9 cellular contexts compared by ENCODE assay signal in the genomic region with DNA sequence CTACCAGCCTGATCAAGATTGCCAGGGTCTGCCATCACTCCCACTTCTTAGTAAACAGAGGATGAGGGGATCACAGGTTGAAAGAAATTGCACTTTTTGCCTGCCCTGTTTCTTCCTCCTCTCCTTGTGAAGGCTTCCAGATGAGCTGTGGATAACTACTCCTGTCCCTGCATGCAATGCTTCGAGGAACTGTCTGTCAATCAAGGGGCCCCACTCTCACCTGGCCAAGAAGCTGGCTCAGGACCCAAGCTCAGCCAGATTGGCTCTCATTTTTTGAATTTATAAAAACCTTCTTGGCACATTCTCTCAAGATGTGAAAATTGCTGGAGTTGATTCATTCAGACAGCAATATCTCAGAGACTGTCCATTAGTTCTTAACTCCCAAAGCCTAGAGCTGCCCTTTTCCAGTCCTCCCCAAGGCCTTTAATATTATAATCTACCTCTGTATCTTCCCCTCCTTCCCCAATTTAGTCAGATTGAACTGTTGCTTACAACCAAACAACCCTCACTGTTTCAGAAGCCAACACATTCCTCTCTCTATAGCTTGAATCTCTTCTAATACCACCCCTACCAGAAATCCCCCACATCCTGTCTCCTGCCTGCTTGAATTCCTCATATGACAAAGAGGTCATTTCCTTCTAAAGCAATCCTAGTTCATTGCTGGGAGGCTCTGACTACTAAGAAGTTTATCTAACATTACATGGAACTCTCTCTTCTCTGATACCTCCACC. TPM values are rescaled to one million over a fixed set of nuclear protein-coding genes. Genes with fewer than 3 reads are reported as not detected.
DNase-seq lines count a peak whose midpoint lies in the region; ATAC-seq and TF ChIP-seq lines count a peak whose summit lies in the region.
"Had no signal": no experiment of that assay in that cellular context is flagged by ENCODE, and none has a peak within 500 bp of the region (broad histone marks: within the 10 kb centered on the region; RNA-seq: fewer than 3 reads in every experiment).

No MANE protein-coding gene starts in this region.

- no peak for TF ChIP-seq POLR2A in testis (IDR thresholded peaks at IDR 0.05)

- no peak for ATAC-seq in foreskin keratinocyte

- peak overlapping the region; percentile 95 for H3K4me3 ChIP-seq in GM23248
- no peak overlapping the region; the same call in 1 of the 2 replicates for H3K4me3 ChIP-seq in iPS-20b (ENCODE audit: low read length)
- H3K4me3 ChIP-seq in testis = no peak overlapping the region
- H3K4me3 ChIP-seq in WERI-Rb-1 (ENCODE audit: low read depth, low read length) = no peak overlapping the region

- H3K27me3 ChIP-seq in GM23248 (replicated peaks; ENCODE audit: insufficient read depth) = no peaks in the 10 kb centered on the region
- no peaks in the 10 kb centered on the region for H3K27me3 ChIP-seq in iPS-20b (ENCODE audit: insufficient read depth, low read length)
- H3K27me3 ChIP-seq in testis = no peaks in the 10 kb centered on the region
- no peaks in the 10 kb centered on the region for H3K27me3 ChIP-seq in foreskin keratinocyte
- no peaks in the 10 kb centered on the region for H3K27me3 ChIP-seq in WERI-Rb-1 (ENCODE audit: insufficient read depth, low read depth, severe bottlenecking)

- peak overlapping the region; percentile 99 for H3K27ac ChIP-seq in GM23248
- H3K27ac ChIP-seq in VCaP = peak overlapping the region; percentile 59; the same call in 1 of the 2 replicates
- H3K27ac ChIP-seq in iPS-20b (ENCODE audit: low read length) = peak overlapping the region; percentile 49
- peak overlapping the region; percentile 88 to 93 for H3K27ac ChIP-seq in testis
- no peak overlapping the region for H3K27ac ChIP-seq in foreskin keratinocyte
- H3K27ac ChIP-seq in WERI-Rb-1 = no peak overlapping the region

- peaks cover 99% of the 10 kb centered on the region for H3K79me2 ChIP-seq in GM23248 (ENCODE audit: insufficient read depth)

- 0 to 7% methylated on average over 1 of the region's 1 CpG for WGBS in GM23248 (ENCODE audit: low coverage in 1 of 2, low lambda C conversion rate in 2 of 2, missing lambda C conversion rate in 2 of 2), 2 experiments
- WGBS in testis, 2 donors = 61 to 70% methylated on average over 1 of the region's 1 CpG

- peak overlapping the region; percentile 99 for H3K9ac ChIP-seq in GM23248
- no peak overlapping the region for H3K9ac ChIP-seq in iPS-20b (ENCODE audit: low read depth, low read length)

- peaks cover 98% of the 10 kb centered on the region for H3K4me1 ChIP-seq in GM23248 (ENCODE audit: insufficient read depth)
- peaks cover 35% of the 10 kb centered on the region for H3K4me1 ChIP-seq in iPS-20b (ENCODE audit: insufficient read depth, low read length)
- peaks cover 87% of the 10 kb centered on the region for H3K4me1 ChIP-seq in testis
- peaks cover 21% of the 10 kb centered on the region for H3K4me1 ChIP-seq in foreskin keratinocyte

- in situ Hi-C loops in GM23248 (cut with MboI) = no loop called here

- H3F3A ChIP-seq in GM23248 (ENCODE audit: insufficient read depth) = peaks cover 100% of the 10 kb centered on the region

- H3K36me3 ChIP-seq in GM23248 (ENCODE audit: low read depth) (peaks cover 73% of the 10 kb centered on the region), iPS-20b (ENCODE audit: insufficient read depth, low read depth, low read length) (peaks cover 48% of the 10 kb centered on the region), testis (ENCODE audit: low read depth, missing control alignments) (no peaks in the 10 kb centered on the region), WERI-Rb-1 (peaks cover 15% of the 10 kb centered on the region)

- no peaks in the 10 kb centered on the region for H3K9me2 ChIP-seq in GM23248 (ENCODE audit: insufficient read depth)

- intact Hi-C loops in testis (cut with DNase I; ENCODE audit: low total_unique reads) = no loop called here

- H3K4me2 ChIP-seq in GM23248 (ENCODE audit: unreplicated experiment) = peak overlapping the region; percentile 96

- H2AFZ ChIP-seq in GM23248 = no peak overlapping the region

- H3K9me3 ChIP-seq in GM23248 (ENCODE audit: low read depth) = no peaks in the 10 kb centered on the region
- H3K9me3 ChIP-seq in iPS-20b (ENCODE audit: insufficient read depth, low read depth, low read length) = no peaks in the 10 kb centered on the region
- H3K9me3 ChIP-seq in testis = no peaks in the 10 kb centered on the region
- no peaks in the 10 kb centered on the region for H3K9me3 ChIP-seq in WERI-Rb-1 (ENCODE audit: severe bottlenecking)

- H4K20me1 ChIP-seq in GM23248 (ENCODE audit: insufficient read depth) = peaks cover 26% of the 10 kb centered on the region

- TF ChIP-seq CTCF in VCaP (conservative IDR thresholded peaks at IDR 0.05) (no peak), testis (IDR thresholded peaks at IDR 0.05) (no peak), foreskin keratinocyte (conservative IDR thresholded peaks at IDR 0.05) (no peak), WERI-Rb-1 (IDR thresholded peaks at IDR 0.05; ENCODE audit: low read depth, low read length) (no peak)

- DNase-seq in GM23248 (peak; percentile 55), testis (no peak), foreskin keratinocyte (no peak), WERI-Rb-1 (no peak), HuH-7.5 (ENCODE audit: low spot score) (no peak), DMS53 (lab: John Stamatoyannopoulos, UW) (no peak)
- DNase-seq: activated naive CD4-positive, alpha-beta T cell treated with anti-CD3 and anti-CD28 coated beads for 36 hours had no signal

RNA-seq across cellular contexts. Expression of a gene that starts 11.3 kb away (rescaled TPM):
- 5,563 and 6,520 TPM in 2 replicates for total RNA-seq in GM23248 (2014; rRNA removed; shearing (Covaris generic))
- polyA plus RNA-seq in GM23248 (2016; fragmentation: Nextera tagmentation; extraction: Ambion mirVana) = 20,092 and 20,398 TPM in 2 replicates
- 1,000 to 10,000 TPM; 1,884 to 2,585 TPM for total RNA-seq in testis
- 3,080 TPM for polyA plus RNA-seq in testis (ENCODE audit: insufficient read depth, low read depth, low replicate concordance)
- total RNA-seq in foreskin keratinocyte = 459 and 490 TPM in 2 replicates
- polyA plus RNA-seq in foreskin keratinocyte = 365 and 441 TPM in 2 replicates

Comparison
In these comparisons a context has a peak if more than half of its experiments do, and no peak if none do; other contexts are left out.
1. H3K27ac ChIP-seq: peak in GM23248 (single experiment), VCaP (single experiment), iPS-20b (single experiment) and testis (2 of 2); none in foreskin keratinocyte (single experiment) and WERI-Rb-1 (single experiment).